In the genomic region with DNA sequence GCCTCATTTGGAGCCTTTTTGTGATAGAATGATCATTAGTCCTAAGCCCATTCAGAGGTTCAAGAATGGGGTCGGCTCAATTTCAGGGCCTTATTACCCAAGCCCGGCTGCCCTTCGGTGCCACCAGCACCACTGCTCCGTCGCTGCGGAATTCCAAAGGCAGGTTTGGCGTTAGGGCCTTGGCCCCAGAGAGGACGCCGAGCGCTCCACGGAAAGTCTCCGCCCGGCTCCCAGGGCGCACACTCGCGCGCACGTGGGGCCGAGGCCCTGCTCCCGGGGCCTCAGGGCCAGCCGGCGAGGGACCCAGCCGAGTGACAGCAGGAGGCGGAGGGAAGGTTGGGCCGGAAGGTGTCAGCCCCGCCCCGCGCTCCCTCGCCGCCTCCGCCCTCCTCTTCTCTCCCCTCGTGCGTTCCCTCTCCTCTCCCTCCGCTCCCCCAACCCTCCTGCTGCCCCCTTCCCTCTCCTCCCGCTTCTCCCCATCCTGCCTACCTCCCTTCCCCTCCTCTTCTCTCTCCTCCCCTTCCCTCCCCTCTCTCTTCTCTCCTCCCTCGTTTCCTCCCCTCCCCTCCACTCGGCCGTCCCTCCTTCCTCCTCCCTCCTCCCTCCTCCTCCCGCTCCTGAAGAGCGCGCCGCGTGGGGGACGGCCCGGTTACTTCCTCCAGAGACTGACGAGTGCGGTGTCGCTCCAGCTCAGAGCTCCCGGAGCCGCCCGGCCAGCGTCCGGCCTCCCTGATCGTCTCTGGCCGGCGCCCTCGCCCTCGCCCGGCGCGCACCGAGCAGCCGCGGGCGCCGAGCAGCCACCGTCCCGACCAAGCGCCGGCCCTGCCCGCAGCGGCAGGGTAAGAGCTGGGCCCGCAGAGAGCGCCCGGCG, we compare ENCODE assay signal across 8 cellular contexts.
DNase-seq lines count a peak whose midpoint lies in the region; ATAC-seq, FAIRE-seq and TF ChIP-seq lines count a peak whose summit lies in the region.

ETS2 (plus strand) TSS at position 648 of the 871 bp plus-strand sequence. CDS start 4,106 bp downstream, outside the sequence.

- no peak for TF ChIP-seq CTCF in AG09319 (IDR thresholded peaks at IDR 0.05; ENCODE audit: low read depth, low read length)

- peak; percentile 79 for DNase-seq in AG09319 (ENCODE audit: extremely low read depth, low read depth)
- peak; percentile 83 for DNase-seq in GM19239 (ENCODE audit: insufficient read length, low spot score)
- DNase-seq in NCI-H748 (lab: John Stamatoyannopoulos, UW; ENCODE audit: unreplicated experiment), result peak; percentile 91
- DNase-seq in activated CD4-positive, alpha-beta T cell treated with anti-CD3 and anti-CD28 coated beads, Interleukin-2, amount 50 U/mL, for 24 hours (ENCODE audit: low read depth in 1 of 2, low spot score in 1 of 2), result peak; percentile 56 to 69
- peak; percentile 78 for DNase-seq in dedifferentiated amniotic fluid mesenchymal stem cell (ENCODE audit: extremely low spot score)
- DNase-seq in left kidney (ENCODE audit: low read depth, low spot score), result peak; percentile 96
- DNase-seq in stimulated activated CD4-positive, alpha-beta T cell treated with anti-CD3 and anti-CD28 coated beads, Interleukin-2, amount 100 ng/mL, for 24 hours, result peak; percentile 75 to 82

- ATAC-seq in HG03460 (IDR thresholded peaks at IDR 0.05; ENCODE audit: unreplicated experiment), result peak; percentile 65

- FAIRE-seq in GM19239 (lab: Jason Lieb, UNC), result peak; percentile 67

Comparison
In these comparisons a context has a peak if more than half of its experiments do, and no peak if none do; other contexts are left out.
1. Peak in every context shown above with its lines: DNase-seq and ATAC-seq.